ENCODE assay signal across 8 cellular contexts in the genomic region with DNA sequence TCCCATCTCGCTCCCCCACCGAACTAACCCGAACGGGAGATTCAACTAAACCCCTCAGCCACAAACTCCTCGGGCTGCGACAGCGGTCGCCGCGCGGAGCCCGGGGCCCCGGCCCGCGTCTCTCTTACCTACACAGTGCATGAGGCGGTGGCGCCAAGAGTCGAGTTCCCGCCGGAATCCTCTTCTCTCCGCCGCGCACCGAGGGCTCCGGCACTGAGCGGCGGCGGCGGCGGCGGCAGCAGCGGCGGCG. TPM values are rescaled to one million over a fixed set of nuclear protein-coding genes. Genes with fewer than 3 reads are reported as not detected.
DNase-seq lines count a peak whose midpoint lies in the region; ATAC-seq and TF ChIP-seq lines count a peak whose summit lies in the region.

No MANE protein-coding gene starts in this region.

- no peaks in the 10 kb centered on the region for H3K9me3 Mint-ChIP-seq in naive thymus-derived CD8-positive, alpha-beta T cell

- peaks cover 0 to 5% (median 1%) of the 10 kb centered on the region in 5 donors for H3K27me3 Mint-ChIP-seq in naive thymus-derived CD8-positive, alpha-beta T cell

- no peaks in the 10 kb centered on the region for H3K36me3 Mint-ChIP-seq in naive thymus-derived CD8-positive, alpha-beta T cell

- intact Hi-C loops in dorsolateral prefrontal cortex (cut with DNase I) = loop anchor here (2.0 to 5.0 kb wide), 2 partner anchors 211 to 571 kb away; a partner anchor contains a TSS

- POLR2A ChIA-PET in BJ (lab: Charles Lee) = no interaction called here
- POLR2A ChIA-PET in naive thymus-derived CD8-positive, alpha-beta T cell (lab: Charles Lee) = interaction anchor here (0.8 to 1.3 kb wide), 2 partner anchors 36 to 407 kb away, joined by 3 read pairs; a partner anchor contains a TSS

- H3K27ac ChIP-seq in KOPT-K1 (ENCODE audit: low read depth, low read length, poor library complexity, severe bottlenecking) = peak overlapping the region; percentile 80
- H3K27ac ChIP-seq in dorsolateral prefrontal cortex = peak overlapping the region; percentile 66 to 98 (median 94)

- H3K4me3 Mint-ChIP-seq in naive thymus-derived CD8-positive, alpha-beta T cell = peak overlapping the region; percentile 86 to 97 (median 92)

- CTCF ChIA-PET in BJ (lab: Yijun Ruan, JAX) = interaction anchor here (1.3 kb wide), 1 partner anchor 205 kb away, joined by 5 read pairs; no protein-coding TSS in a partner anchor

- DNase-seq in BJ (ENCODE audit: low read depth) (no peak), dorsolateral prefrontal cortex (no peak), medulla oblongata (ENCODE audit: extremely low spot score) (no peak), nucleus accumbens (lab: John Stamatoyannopoulos, UW) (no peak), kidney tubule cell (ENCODE audit: low spot score) (no peak)
- no peak for DNase-seq in naive thymus-derived CD8-positive, alpha-beta T cell

- peaks cover 11 to 34% (median 26%) of the 10 kb centered on the region in 4 donors for H3K4me1 Mint-ChIP-seq in naive thymus-derived CD8-positive, alpha-beta T cell

- H3K27me3 ChIP-seq in BJ (ENCODE audit: control insufficient read depth, insufficient read depth, low read length) (peaks cover 6% of the 10 kb centered on the region), dorsolateral prefrontal cortex (no peaks in the 10 kb centered on the region)

- H3K27ac Mint-ChIP-seq in naive thymus-derived CD8-positive, alpha-beta T cell = peak overlapping the region in 9 of 10 donors; percentile 18 to 95 (median 90)

- H3K36me3 ChIP-seq in BJ (ENCODE audit: control insufficient read depth, insufficient read depth, low read length) (no peaks in the 10 kb centered on the region), KOPT-K1 (ENCODE audit: insufficient read depth, low read length) (no peaks in the 10 kb centered on the region)

- H3K4me3 ChIP-seq in BJ (ENCODE audit: low read depth, low read length) (peak overlapping the region; percentile 93), dorsolateral prefrontal cortex (peak overlapping the region; percentile 68 to 99 (median 93))

- H3K9me3 ChIP-seq in KOPT-K1 (ENCODE audit: insufficient read depth, low read length, poor library complexity, severe bottlenecking) = no peaks in the 10 kb centered on the region

- TF ChIP-seq CTCF in BJ (IDR thresholded peaks at IDR 0.05; ENCODE audit: insufficient read depth, low read depth, low read length) (no peak), dorsolateral prefrontal cortex (IDR thresholded peaks at IDR 0.05 in 54 of 56, conservative IDR thresholded peaks at IDR 0.05 in 2 of 56; ENCODE audit: low read depth in 1 of 56, partially characterized antibody in 56 of 56) (peak in 1 of 56 donors; percentile 14)

- ATAC-seq in GM21515 (IDR thresholded peaks at IDR 0.05; ENCODE audit: unreplicated experiment) = peak; percentile 15
- ATAC-seq in naive thymus-derived CD8-positive, alpha-beta T cell = no peak

RNA-seq across cellular contexts. Expression of a gene that starts 0.2 kb away (rescaled TPM):
- polyA plus RNA-seq in BJ (2011; rRNA removed) = 2.0 and 3.1 TPM in 2 replicates
- polyA minus RNA-seq in BJ (2011; rRNA and poly(A)+ RNA removed) = 1.2 and 3.1 TPM in 2 replicates
- total RNA-seq in dorsolateral prefrontal cortex = 10 to 100 TPM in 118 of 120 experiments, 1 to 10 TPM in 2; 8.6 to 31.3 (median 18.1) TPM
- 10 to 100 TPM; 15.8 to 16.9 TPM for total RNA-seq in naive thymus-derived CD8-positive, alpha-beta T cell
- polyA plus RNA-seq in naive thymus-derived CD8-positive, alpha-beta T cell = 1 to 10 TPM; 4.5 to 7.3 (median 5.4) TPM
